12 cellular contexts compared by ENCODE assay signal in the genomic region with DNA sequence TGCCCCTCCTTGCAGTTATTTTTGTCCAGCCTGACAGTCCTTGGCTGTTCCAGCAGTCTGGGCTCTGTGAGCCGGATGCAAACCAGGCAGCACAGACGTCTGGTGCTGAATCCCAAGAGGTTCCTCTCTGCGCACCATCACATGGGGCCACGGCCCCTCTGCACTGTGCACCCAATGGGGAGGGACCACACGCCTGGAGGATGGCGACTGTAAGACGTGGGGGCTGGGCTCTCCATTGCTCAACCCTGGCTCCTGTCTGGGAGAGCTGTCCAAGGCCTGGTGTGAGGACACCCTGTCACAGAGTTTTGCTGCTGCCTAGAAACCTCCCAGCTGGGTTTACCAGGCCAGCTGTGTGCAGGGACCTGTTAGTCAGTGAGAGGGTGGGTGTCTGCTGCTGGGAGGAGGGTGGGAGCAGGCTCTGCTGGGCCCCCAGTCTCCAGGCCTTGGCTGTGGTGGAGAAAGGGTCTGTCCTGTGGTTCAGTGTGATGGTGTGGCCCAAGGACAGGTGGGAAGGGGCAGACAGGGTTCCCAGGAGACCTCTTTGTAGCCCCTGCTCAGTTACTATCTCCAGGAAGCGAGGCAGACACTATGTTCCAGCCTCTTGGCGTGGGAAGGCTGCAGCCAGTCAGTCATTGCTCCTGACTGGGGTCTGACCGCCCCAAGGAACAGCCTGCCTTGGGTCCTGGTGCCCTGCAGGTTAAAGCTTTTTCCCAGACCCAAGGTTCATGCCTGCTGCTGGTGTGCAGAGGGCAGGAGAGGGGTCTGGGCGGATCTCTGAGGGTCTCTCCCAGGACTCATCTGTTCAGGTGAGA. TPM values are rescaled to one million over a fixed set of nuclear protein-coding genes. Genes with fewer than 3 reads are reported as not detected.
DNase-seq lines count a peak whose midpoint lies in the region; ATAC-seq, FAIRE-seq and TF ChIP-seq lines count a peak whose summit lies in the region.
"Had no signal": no experiment of that assay in that cellular context is flagged by ENCODE, and none has a peak within 500 bp of the region (broad histone marks: within the 10 kb centered on the region; RNA-seq: fewer than 3 reads in every experiment).

No MANE protein-coding gene starts in this region.

- H3K27ac Mint-ChIP-seq in HFFc6: no peak overlapping the region
- peak overlapping the region; percentile 11 for H3K27ac Mint-ChIP-seq in stimulated activated naive B cell treated with anti-CD40 and anti-IgM and Interleukin-4, amounts not matched to agents 10 μg/mL and 1 μg/mL and 100 μg/mL, for 72 hours
- H3K27ac Mint-ChIP-seq: activated naive CD4-positive, alpha-beta T cell treated with anti-CD3 and anti-CD28 coated beads, Interleukin-2, amount 50 U/mL, for 24 hours had no signal

- H3K4me1 Mint-ChIP-seq in HFFc6 (ENCODE audit: low read depth): no peaks in the 10 kb centered on the region
- H3K4me1 Mint-ChIP-seq in stimulated activated naive B cell treated with anti-CD40 and anti-IgM and Interleukin-4, amounts not matched to agents 10 μg/mL and 1 μg/mL and 100 μg/mL, for 72 hours: no peaks in the 10 kb centered on the region
- H3K4me1 Mint-ChIP-seq: activated naive CD4-positive, alpha-beta T cell treated with anti-CD3 and anti-CD28 coated beads, Interleukin-2, amount 50 U/mL, for 24 hours had no signal

- intact Hi-C loops in HepG2 (cut with micrococcal nuclease; ENCODE audit: unreplicated experiment): no loop called here

- peaks cover 48% of the 10 kb centered on the region for H3K27me3 Mint-ChIP-seq in HFFc6 (ENCODE audit: insufficient read depth)
- H3K27me3 Mint-ChIP-seq in stimulated activated naive B cell treated with anti-CD40 and anti-IgM and Interleukin-4, amounts not matched to agents 10 μg/mL and 1 μg/mL and 100 μg/mL, for 72 hours: peaks cover 23 to 27% of the 10 kb centered on the region in 2 donors

- H3K4me1 ChIP-seq in HepG2 (ENCODE audit: insufficient read depth, low read length): no peaks in the 10 kb centered on the region

- no peak overlapping the region for H2AFZ ChIP-seq in HepG2 (ENCODE audit: low read length)

- no peak overlapping the region for H3K27ac ChIP-seq in HepG2 (ENCODE audit: extremely low read length, insufficient read depth, low read length)
- H3K27ac ChIP-seq: VCaP had no signal

- H3K36me3 ChIP-seq in HepG2 (replicated peaks in 1 of 2; ENCODE audit: control insufficient read depth in 1 of 2, insufficient read depth in 2 of 2, low read length in 2 of 2): no peaks in the 10 kb centered on the region

- no peaks in the 10 kb centered on the region for H4K20me1 ChIP-seq in HepG2 (ENCODE audit: insufficient read depth, low read length)

- H3K4me2 ChIP-seq in HepG2 (ENCODE audit: low read depth, low read length): no peak overlapping the region

- no peaks in the 10 kb centered on the region for H3K9me3 Mint-ChIP-seq in HFFc6
- H3K9me3 Mint-ChIP-seq in stimulated activated naive B cell treated with anti-CD40 and anti-IgM and Interleukin-4, amounts not matched to agents 10 μg/mL and 1 μg/mL and 100 μg/mL, for 72 hours: no peaks in the 10 kb centered on the region
- H3K9me3 Mint-ChIP-seq: activated naive CD4-positive, alpha-beta T cell treated with anti-CD3 and anti-CD28 coated beads, Interleukin-2, amount 50 U/mL, for 24 hours had no signal

- TF ChIP-seq POLR2A in HepG2 (IDR thresholded peaks at IDR 0.05; ENCODE audit: insufficient read depth in 1 of 2, low read depth in 2 of 2, low read length in 2 of 2): no peak

- CTCF ChIA-PET in HepG2 (lab: Yijun Ruan, JAX; ENCODE audit: low intra/inter-chr PET ratio, low total read pairs): no interaction called here

- H3K79me2 ChIP-seq in HepG2 (ENCODE audit: insufficient read depth, low read length): no peaks in the 10 kb centered on the region

- TF ChIP-seq RAD21 in HepG2 (CRISPR knock-in tag; IDR thresholded peaks at IDR 0.05): no peak

- WGBS in HepG2 (ENCODE audit: low lambda C conversion rate): 7% methylated on average over 3 of the region's 11 CpGs

- DNase-seq in HFFc6 (peak; percentile 18), HepG2 (ENCODE audit: low spot score) (no peak), SW 1271 (lab: John Stamatoyannopoulos, UW) (no peak), NCI-H510A treated with DMSO at 0.1 percent for 48 hours (lab: John Stamatoyannopoulos, UW) (no peak), NCI-H2107 (lab: John Stamatoyannopoulos, UW) (no peak)
- no peak for DNase-seq in stimulated activated naive B cell treated with anti-CD40 and anti-IgM and Interleukin-4, amounts not matched to agents 10 μg/mL and 1 μg/mL and 100 μg/mL, for 72 hours
- DNase-seq: Calu3, retina had no signal

- ATAC-seq in esophagus mucosa (peak; percentile 38), HepG2 (peak; percentile 44), GM18498 (IDR thresholded peaks at IDR 0.05; ENCODE audit: unreplicated experiment) (no peak)
- ATAC-seq in stimulated activated naive B cell treated with anti-CD40 and anti-IgM and Interleukin-4, amounts not matched to agents 10 μg/mL and 1 μg/mL and 100 μg/mL, for 72 hours (replicated peaks): no peak

- no peak overlapping the region for H3K4me3 Mint-ChIP-seq in HFFc6
- H3K4me3 Mint-ChIP-seq in stimulated activated naive B cell treated with anti-CD40 and anti-IgM and Interleukin-4, amounts not matched to agents 10 μg/mL and 1 μg/mL and 100 μg/mL, for 72 hours: no peak overlapping the region
- H3K4me3 Mint-ChIP-seq: activated naive CD4-positive, alpha-beta T cell treated with anti-CD3 and anti-CD28 coated beads, Interleukin-2, amount 50 U/mL, for 24 hours had no signal

- FAIRE-seq in HepG2 (lab: Jason Lieb, UNC): no peak

- TF ChIP-seq EP300 in HepG2 (IDR thresholded peaks at IDR 0.05; ENCODE audit: low read depth in 2 of 2, low read length in 2 of 2) (no peak), HepG2 (CRISPR knock-in tag; IDR thresholded peaks at IDR 0.05; ENCODE audit: borderline replicate concordance) (no peak)

- TF ChIP-seq CTCF in HFFc6 (IDR thresholded peaks at IDR 0.05) (no peak), HepG2 (CRISPR knock-in tag; IDR thresholded peaks at IDR 0.05) (no peak)

- H3K9ac ChIP-seq in HepG2 (ENCODE audit: insufficient read depth, low read depth, low read length): no peak overlapping the region

- H3K4me3 ChIP-seq in HepG2 (replicated peaks in 1 of 3; ENCODE audit: insufficient read depth in 1 of 3, low read depth in 2 of 3, low read length in 3 of 3): no peak overlapping the region

- BruUV-seq in HepG2 (replicated peaks; lab: Mats Ljungman, UMichigan): no TSS peak

- no peaks in the 10 kb centered on the region for H3K36me3 Mint-ChIP-seq in HFFc6 (ENCODE audit: low read depth)
- no peaks in the 10 kb centered on the region for H3K36me3 Mint-ChIP-seq in stimulated activated naive B cell treated with anti-CD40 and anti-IgM and Interleukin-4, amounts not matched to agents 10 μg/mL and 1 μg/mL and 100 μg/mL, for 72 hours
- H3K36me3 Mint-ChIP-seq: activated naive CD4-positive, alpha-beta T cell treated with anti-CD3 and anti-CD28 coated beads, Interleukin-2, amount 50 U/mL, for 24 hours had no signal

- in situ Hi-C loops in HepG2 (cut with HindIII; ENCODE audit: extremely low pct_ligation_motif_present, low pct_unique_long_range_greater_than_20kb): no loop called here

- POLR2A ChIA-PET in HepG2 (lab: Yijun Ruan, JAX): no interaction called here

- H3K27me3 ChIP-seq in HepG2 (ENCODE audit: control insufficient read depth in 1 of 2, insufficient read depth in 2 of 2, low read length in 2 of 2): peaks cover 5 to 45% of the 10 kb centered on the region in 2 experiments; a peak in 4 of 5 replicates

- H3K9me3 ChIP-seq in HepG2 (ENCODE audit: low read length): no peaks in the 10 kb centered on the region

RNA-seq across cellular contexts. Expression of a gene that starts 13.8 kb away (rescaled TPM):
- total RNA-seq in HFFc6 (2021; fragmentation: NEBNext Ultra II Directional; extraction: Animal tissue kit (Norgen Biotek cat#: 25700)): not detected
- total RNA-seq in esophagus mucosa (0.44 TPM), HepG2 (2016; rRNA removed; fragmentation: Illumina TruSeq; extraction: Trizol) (0.04 TPM in 1 of 2 replicates, not detected in the other)
- not detected in 2 replicates for total RNA-seq in HepG2 (2016; cell fraction: cytosol; rRNA removed; fragmentation: Illumina TruSeq; extraction: Trizol; ENCODE audit: low read depth)
- total RNA-seq in HepG2 (2016; cell fraction: insoluble cytoplasmic fraction; rRNA removed; fragmentation: Illumina TruSeq; extraction: Trizol): 0.04 TPM in 1 of 2 replicates, not detected in the other
- 0.03 TPM in 1 of 2 replicates, not detected in the other for total RNA-seq in HepG2 (2016; cell fraction: membrane; rRNA removed; fragmentation: Illumina TruSeq; extraction: Trizol)
- 0.09 TPM in 1 of 2 replicates, not detected in the other for total RNA-seq in HepG2 (2016; cell fraction: nucleus; rRNA removed; fragmentation: Illumina TruSeq; extraction: Trizol)
- polyA plus RNA-seq in HepG2 (2011; rRNA removed): 0.03 TPM in 1 of 2 replicates, not detected in the other
- polyA plus RNA-seq in HepG2 (2011; cell fraction: cytosol; rRNA removed): 0.03 and 0.05 TPM in 2 replicates
- polyA plus RNA-seq in HepG2 (2011; cell fraction: nucleus; rRNA removed): 0.03 and 0.07 TPM in 2 replicates
- polyA plus RNA-seq in HepG2 (2012): not detected in 2 replicates
- not detected in 2 replicates for polyA plus RNA-seq in HepG2 (2016; cell fraction: cytosol; fragmentation: Illumina TruSeq; extraction: Trizol; ENCODE audit: low read depth)
- 0.07 and 0.10 TPM in 2 replicates for polyA plus RNA-seq in HepG2 (2016; cell fraction: insoluble cytoplasmic fraction; fragmentation: Illumina TruSeq; extraction: Trizol; ENCODE audit: low read depth)
- polyA plus RNA-seq in HepG2 (2016; cell fraction: membrane; fragmentation: Illumina TruSeq; extraction: Trizol; ENCODE audit: low read depth): not detected in 2 replicates
- polyA plus RNA-seq in HepG2 (2016; cell fraction: nucleus; fragmentation: Illumina TruSeq; extraction: Trizol; ENCODE audit: insufficient read depth, low read depth): not detected in 2 replicates
- 0.12 TPM in 1 of 2 replicates, not detected in the other for polyA minus RNA-seq in HepG2 (2011; rRNA and poly(A)+ RNA removed; ENCODE audit: low replicate concordance)
- polyA minus RNA-seq in HepG2 (2011; cell fraction: cytosol; rRNA and poly(A)+ RNA removed): not detected in 2 replicates
- polyA minus RNA-seq in HepG2 (2011; cell fraction: nucleus; rRNA and poly(A)+ RNA removed): not detected in 2 replicates

RNA-seq across cellular contexts. Expression of a gene that starts 46.2 kb away (rescaled TPM):
- not detected for total RNA-seq in HFFc6 (2021; fragmentation: NEBNext Ultra II Directional; extraction: Animal tissue kit (Norgen Biotek cat#: 25700))
- total RNA-seq in esophagus mucosa (not detected), HepG2 (2016; rRNA removed; fragmentation: Illumina TruSeq; extraction: Trizol) (not detected in 2 replicates)
- total RNA-seq in HepG2 (2016; cell fraction: cytosol; rRNA removed; fragmentation: Illumina TruSeq; extraction: Trizol; ENCODE audit: low read depth): not detected in 2 replicates
- not detected in 2 replicates for total RNA-seq in HepG2 (2016; cell fraction: insoluble cytoplasmic fraction; rRNA removed; fragmentation: Illumina TruSeq; extraction: Trizol)
- not detected in 2 replicates for total RNA-seq in HepG2 (2016; cell fraction: membrane; rRNA removed; fragmentation: Illumina TruSeq; extraction: Trizol)
- total RNA-seq in HepG2 (2016; cell fraction: nucleus; rRNA removed; fragmentation: Illumina TruSeq; extraction: Trizol): not detected in 2 replicates
- not detected in 2 replicates for polyA plus RNA-seq in HepG2 (2011; rRNA removed)
- not detected in 2 replicates for polyA plus RNA-seq in HepG2 (2011; cell fraction: cytosol; rRNA removed)
- not detected in 2 replicates for polyA plus RNA-seq in HepG2 (2011; cell fraction: nucleus; rRNA removed)
- polyA plus RNA-seq in HepG2 (2012): not detected in 2 replicates
- polyA plus RNA-seq in HepG2 (2016; cell fraction: cytosol; fragmentation: Illumina TruSeq; extraction: Trizol; ENCODE audit: low read depth): not detected in 2 replicates
- polyA plus RNA-seq in HepG2 (2016; cell fraction: insoluble cytoplasmic fraction; fragmentation: Illumina TruSeq; extraction: Trizol; ENCODE audit: low read depth): not detected in 2 replicates
- not detected in 2 replicates for polyA plus RNA-seq in HepG2 (2016; cell fraction: membrane; fragmentation: Illumina TruSeq; extraction: Trizol; ENCODE audit: low read depth)
- polyA plus RNA-seq in HepG2 (2016; cell fraction: nucleus; fragmentation: Illumina TruSeq; extraction: Trizol; ENCODE audit: insufficient read depth, low read depth): not detected in 2 replicates
- not detected in 2 replicates for polyA minus RNA-seq in HepG2 (2011; rRNA and poly(A)+ RNA removed; ENCODE audit: low replicate concordance)
- not detected in 2 replicates for polyA minus RNA-seq in HepG2 (2011; cell fraction: cytosol; rRNA and poly(A)+ RNA removed)
- polyA minus RNA-seq in HepG2 (2011; cell fraction: nucleus; rRNA and poly(A)+ RNA removed): not detected in 2 replicates
- total RNA-seq: Calu3 had no signal

RNA-seq across cellular contexts. Expression of a gene that starts 49.1 kb away (rescaled TPM):
- total RNA-seq in HFFc6 (2021; fragmentation: NEBNext Ultra II Directional; extraction: Animal tissue kit (Norgen Biotek cat#: 25700)): 100 to 1,000 TPM; 322 to 352 (median 347) TPM
- total RNA-seq in esophagus mucosa: 134 TPM
- 111 and 117 TPM in 2 replicates for total RNA-seq in HepG2 (2016; rRNA removed; fragmentation: Illumina TruSeq; extraction: Trizol)
- 101 TPM in 2 replicates for total RNA-seq in HepG2 (2016; cell fraction: cytosol; rRNA removed; fragmentation: Illumina TruSeq; extraction: Trizol; ENCODE audit: low read depth)
- 102 and 113 TPM in 2 replicates for total RNA-seq in HepG2 (2016; cell fraction: insoluble cytoplasmic fraction; rRNA removed; fragmentation: Illumina TruSeq; extraction: Trizol)
- total RNA-seq in HepG2 (2016; cell fraction: membrane; rRNA removed; fragmentation: Illumina TruSeq; extraction: Trizol): 155 and 172 TPM in 2 replicates
- total RNA-seq in HepG2 (2016; cell fraction: nucleus; rRNA removed; fragmentation: Illumina TruSeq; extraction: Trizol): 154 and 190 TPM in 2 replicates
- 74.9 and 85.0 TPM in 2 replicates for polyA plus RNA-seq in HepG2 (2011; rRNA removed)
- polyA plus RNA-seq in HepG2 (2011; cell fraction: cytosol; rRNA removed): 38.5 and 48.3 TPM in 2 replicates
- 295 and 298 TPM in 2 replicates for polyA plus RNA-seq in HepG2 (2011; cell fraction: nucleus; rRNA removed)
- 127 and 129 TPM in 2 replicates for polyA plus RNA-seq in HepG2 (2012)
- polyA plus RNA-seq in HepG2 (2016; cell fraction: cytosol; fragmentation: Illumina TruSeq; extraction: Trizol; ENCODE audit: low read depth): 94.4 and 97.7 TPM in 2 replicates
- 152 and 164 TPM in 2 replicates for polyA plus RNA-seq in HepG2 (2016; cell fraction: insoluble cytoplasmic fraction; fragmentation: Illumina TruSeq; extraction: Trizol; ENCODE audit: low read depth)
- 159 and 192 TPM in 2 replicates for polyA plus RNA-seq in HepG2 (2016; cell fraction: membrane; fragmentation: Illumina TruSeq; extraction: Trizol; ENCODE audit: low read depth)
- polyA plus RNA-seq in HepG2 (2016; cell fraction: nucleus; fragmentation: Illumina TruSeq; extraction: Trizol; ENCODE audit: insufficient read depth, low read depth): 441 and 444 TPM in 2 replicates
- 173 and 261 TPM in 2 replicates for polyA minus RNA-seq in HepG2 (2011; rRNA and poly(A)+ RNA removed; ENCODE audit: low replicate concordance)
- 69.5 and 79.1 TPM in 2 replicates for polyA minus RNA-seq in HepG2 (2011; cell fraction: cytosol; rRNA and poly(A)+ RNA removed)
- 148 and 157 TPM in 2 replicates for polyA minus RNA-seq in HepG2 (2011; cell fraction: nucleus; rRNA and poly(A)+ RNA removed)

Comparison
In these comparisons a context has a peak if more than half of its experiments do, and no peak if none do; other contexts are left out.
1. ATAC-seq: peak in esophagus mucosa (single experiment) and HepG2 (single experiment); none in stimulated activated naive B cell treated with anti-CD40 and anti-IgM and Interleukin-4, amounts not matched to agents 10 μg/mL and 1 μg/mL and 100 μg/mL, for 72 hours (0 of 2) and GM18498 (single experiment).